In the genomic region with DNA sequence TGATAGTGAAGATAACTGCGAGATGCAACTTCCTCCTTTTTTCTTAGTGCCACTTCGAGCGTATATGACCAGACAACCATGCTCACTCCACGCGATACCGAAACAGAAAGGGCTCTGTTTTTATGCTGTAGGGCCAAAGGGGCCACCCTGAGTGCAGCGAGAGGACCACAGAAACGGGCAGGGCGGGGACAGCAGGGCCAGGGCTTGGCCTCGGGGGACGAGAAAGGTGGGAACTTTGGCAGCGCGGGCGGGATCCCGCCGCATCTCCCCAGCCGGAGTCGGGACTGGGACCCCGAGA, we compare ENCODE assay signal across 8 cellular contexts. TPM values are rescaled to one million over a fixed set of nuclear protein-coding genes. Genes with fewer than 3 reads are reported as not detected.
A peak's percentile ranks its signal among the peaks of the same experiment; 100 is the strongest.
DNase-seq lines count a peak whose midpoint lies in the region; ATAC-seq and TF ChIP-seq lines count a peak whose summit lies in the region.

No MANE protein-coding gene starts in this region.

- H3K14ac ChIP-seq in neuronal stem cell (ENCODE audit: low read length): no peak overlapping the region

- H2AK5ac ChIP-seq in neuronal stem cell (ENCODE audit: low read depth, low read length): no peak overlapping the region

- H3K36me3 ChIP-seq in BE2C (no peaks in the 10 kb centered on the region), neuronal stem cell (replicated peaks in 1 of 2; ENCODE audit: control insufficient read depth in 2 of 2, insufficient read depth in 2 of 2, low read length in 2 of 2) (no peaks in the 10 kb centered on the region), upper lobe of right lung (no peaks in the 10 kb centered on the region)

- H3K4me3 Mint-ChIP-seq in activated T-helper 17 cell treated with anti-CD3 and anti-CD28 coated beads, Interleukin-2, amount 50 U/mL, for 72 hours: peak overlapping the region; percentile 98

- no peaks in the 10 kb centered on the region for H3K79me1 ChIP-seq in neuronal stem cell (ENCODE audit: low read depth, low read length)

- TF ChIP-seq CTCF in BE2C (IDR thresholded peaks at IDR 0.05; ENCODE audit: low read depth, low read length) (no peak), foreskin fibroblast (IDR thresholded peaks at IDR 0.05; ENCODE audit: low read depth, low read length) (no peak), upper lobe of right lung (IDR thresholded peaks at IDR 0.05) (no peak)

- H2AFZ ChIP-seq in neuronal stem cell (ENCODE audit: low read length): peak overlapping the region; percentile 96

- H3K4me1 ChIP-seq in BE2C (no peaks in the 10 kb centered on the region; the same call in 1 of the 2 replicates), neuronal stem cell (ENCODE audit: control insufficient read depth in 2 of 2, insufficient read depth in 1 of 2, low read depth in 1 of 2, low read length in 2 of 2) (peaks cover 0 to 2% of the 10 kb centered on the region in 2 donors), upper lobe of right lung (peaks cover 29% of the 10 kb centered on the region)

- H3K27me3 ChIP-seq in BE2C (no peaks in the 10 kb centered on the region), neuronal stem cell (ENCODE audit: control insufficient read depth in 3 of 3, insufficient read depth in 3 of 3, low read depth in 1 of 3, low read length in 3 of 3) (peaks cover 0 to 40% (median 12%) of the 10 kb centered on the region in 3 experiments), upper lobe of right lung (no peaks in the 10 kb centered on the region)

- H3K4me2 ChIP-seq in neuronal stem cell (ENCODE audit: insufficient read depth, low read length, poor library complexity, severe bottlenecking): peak overlapping the region; percentile 82

- peak overlapping the region; percentile 66 for H3K18ac ChIP-seq in neuronal stem cell (ENCODE audit: low read length)

- H3K9me3 ChIP-seq in BE2C (no peaks in the 10 kb centered on the region), neuronal stem cell (replicated peaks in 1 of 2; ENCODE audit: control insufficient read depth in 2 of 2, insufficient read depth in 1 of 2, low read depth in 1 of 2, low read length in 2 of 2) (no peaks in the 10 kb centered on the region), upper lobe of right lung (no peaks in the 10 kb centered on the region)

- H3K9me3 Mint-ChIP-seq in activated T-helper 17 cell treated with anti-CD3 and anti-CD28 coated beads, Interleukin-2, amount 50 U/mL, for 72 hours: no peaks in the 10 kb centered on the region

- H3K36me3 Mint-ChIP-seq in activated T-helper 17 cell treated with anti-CD3 and anti-CD28 coated beads, Interleukin-2, amount 50 U/mL, for 72 hours (ENCODE audit: low read depth): peaks cover 38% of the 10 kb centered on the region

- H3K27me3 Mint-ChIP-seq in activated T-helper 17 cell treated with anti-CD3 and anti-CD28 coated beads, Interleukin-2, amount 50 U/mL, for 72 hours: no peaks in the 10 kb centered on the region

- peak overlapping the region; percentile 52 for H3K23ac ChIP-seq in neuronal stem cell (ENCODE audit: low read depth, low read length, poor library complexity)

- no peak overlapping the region for H4K8ac ChIP-seq in neuronal stem cell (ENCODE audit: low read depth, low read length)

- H3K4me1 Mint-ChIP-seq in activated T-helper 17 cell treated with anti-CD3 and anti-CD28 coated beads, Interleukin-2, amount 50 U/mL, for 72 hours: peaks cover 21% of the 10 kb centered on the region

- H3K27ac Mint-ChIP-seq in activated T-helper 17 cell treated with anti-CD3 and anti-CD28 coated beads, Interleukin-2, amount 50 U/mL, for 72 hours: peak overlapping the region; percentile 97

- whole genome bisulfite sequencing in neuronal stem cell (ENCODE audit: extremely low coverage in 2 of 2, insufficient read length in 2 of 2, insufficient replicate concordance in 1 of 2), 2 donors: no CpG with 5 or more reads among the region's 19 CpGs

- H3K4ac ChIP-seq in neuronal stem cell (ENCODE audit: low read length): no peak overlapping the region

- no peak overlapping the region for H2BK15ac ChIP-seq in neuronal stem cell (ENCODE audit: low read length)

- no peak overlapping the region for H4K91ac ChIP-seq in neuronal stem cell (ENCODE audit: low read depth, low read length, poor library complexity)

- H2BK12ac ChIP-seq in neuronal stem cell (ENCODE audit: low read length): no peak overlapping the region

- ATAC-seq in GM19372 (IDR thresholded peaks at IDR 0.05; ENCODE audit: low read depth, unreplicated experiment): peak; percentile 56
- peak; percentile 68 for ATAC-seq in HG03442 (IDR thresholded peaks at IDR 0.05; ENCODE audit: unreplicated experiment)
- ATAC-seq in activated T-helper 17 cell treated with anti-CD3 and anti-CD28 coated beads, Interleukin-2, amount 50 U/mL, for 72 hours (replicated peaks): peak; percentile 73
- ATAC-seq in upper lobe of right lung: peak; percentile 75

- intact Hi-C loops in upper lobe of right lung (cut with DNase I): no loop called here

- no peak overlapping the region for H2BK120ac ChIP-seq in neuronal stem cell (ENCODE audit: low read depth, low read length)

- DNase-seq in BE2C (peak; percentile 69), RPMI8226 (peak; percentile 93), foreskin fibroblast (peak in 1 of 2 donors; percentile 67), neuronal stem cell (ENCODE audit: low spot score) (no peak), upper lobe of right lung (peak; percentile 80)

- H3K9ac ChIP-seq in neuronal stem cell (ENCODE audit: low read depth, low read length, poor library complexity): peak overlapping the region; percentile 14

- H3K27ac ChIP-seq in neuronal stem cell (replicated peaks; ENCODE audit: low read length) (peak overlapping the region; percentile 67), upper lobe of right lung (peak overlapping the region; percentile 97)

- peak overlapping the region; percentile 73 for H3K4me3 ChIP-seq in BE2C (ENCODE audit: low read depth, low read length)
- peak overlapping the region; percentile 90 to 93 for H3K4me3 ChIP-seq in foreskin fibroblast (ENCODE audit: low read depth in 1 of 2, low read length in 2 of 2)
- peak overlapping the region; percentile 73 to 92 for H3K4me3 ChIP-seq in neuronal stem cell (ENCODE audit: low read length in 2 of 2)
- peak overlapping the region; percentile 98 for H3K4me3 ChIP-seq in upper lobe of right lung

- no peak overlapping the region for H2BK5ac ChIP-seq in neuronal stem cell (ENCODE audit: low read length)

RNA-seq across cellular contexts. Expression of gene VPS13C, which starts 0.5 kb away (rescaled TPM):
- polyA plus RNA-seq in BE2C (2012; ENCODE audit: insufficient read depth, insufficient read length, low read depth): 21.7 TPM
- total RNA-seq in activated T-helper 17 cell treated with anti-CD3 and anti-CD28 coated beads, Interleukin-2, amount 50 U/mL, for 72 hours: 10 to 100 TPM; 67.0 to 85.2 TPM
- 11.5 TPM for polyA plus RNA-seq in neuronal stem cell (2013, experiment 1 of 2)
- polyA plus RNA-seq in neuronal stem cell (2013, experiment 2 of 2): 11.7 TPM
- total RNA-seq in upper lobe of right lung: 87.1 TPM

RNA-seq across cellular contexts. Expression of gene C2CD4A, which starts 7.0 kb away (rescaled TPM):
- polyA plus RNA-seq in BE2C (2012; ENCODE audit: insufficient read depth, insufficient read length, low read depth): 0.25 TPM
- 1 to 10 TPM; 1.3 to 5.8 TPM for total RNA-seq in activated T-helper 17 cell treated with anti-CD3 and anti-CD28 coated beads, Interleukin-2, amount 50 U/mL, for 72 hours
- polyA plus RNA-seq in neuronal stem cell (2013, experiment 1 of 2): not detected
- polyA plus RNA-seq in neuronal stem cell (2013, experiment 2 of 2): not detected
- total RNA-seq in upper lobe of right lung: 0.14 TPM
